Comparison of ENCODE assay signal across 8 cellular contexts in the genomic region with DNA sequence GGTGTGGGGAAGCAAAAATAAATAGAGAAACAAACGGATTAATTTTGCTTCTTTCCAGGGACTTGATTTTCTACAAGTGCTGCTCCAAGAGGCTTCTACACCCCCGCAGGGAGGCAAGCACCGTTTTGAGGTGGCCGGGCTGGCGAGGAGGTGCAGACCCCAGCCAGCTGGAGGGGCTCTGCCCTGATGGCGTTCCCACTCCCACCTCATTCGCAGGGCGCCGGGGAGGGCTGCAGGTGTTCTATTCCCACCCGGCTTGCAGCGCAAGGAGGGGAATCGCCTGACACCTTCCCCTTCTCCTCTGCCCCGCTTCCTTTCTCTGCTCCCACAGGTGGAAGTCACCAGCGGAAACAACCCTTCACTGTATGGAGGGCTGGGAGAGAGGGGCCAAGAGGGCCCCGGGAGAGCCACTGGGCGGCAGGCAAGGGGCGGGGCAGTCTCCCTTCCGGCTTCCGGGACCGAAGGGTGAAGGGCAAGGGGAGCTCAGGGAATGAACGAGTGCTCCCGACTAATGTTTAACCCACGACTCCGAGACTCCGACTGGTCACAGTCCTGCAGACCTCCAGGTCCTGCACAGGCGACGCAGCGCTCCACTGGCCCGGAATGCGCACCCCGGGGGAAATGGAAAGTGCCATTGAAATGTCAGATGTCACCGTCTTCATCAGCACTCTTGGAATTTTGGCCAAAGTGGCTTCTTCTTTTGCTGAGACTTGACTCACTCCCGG. TPM values are rescaled to one million over a fixed set of nuclear protein-coding genes. Genes with fewer than 3 reads are reported as not detected.
DNase-seq lines count a peak whose midpoint lies in the region; ATAC-seq and TF ChIP-seq lines count a peak whose summit lies in the region.

No MANE protein-coding gene starts in this region.

- H3K4me1 ChIP-seq in gastroesophageal sphincter: peaks cover 0 to 35% (median 4%) of the 10 kb centered on the region in 3 donors

- peak overlapping the region; percentile 63 to 67 for H3K4me3 ChIP-seq in gastroesophageal sphincter

- ATAC-seq in HG02759 (IDR thresholded peaks at IDR 0.05; ENCODE audit: unreplicated experiment): peak; percentile 49
- ATAC-seq in activated T-cell treated with anti-CD3 and anti-CD28 coated beads, Interleukin-2, amount 50 U/mL, for 72 hours (replicated peaks in 1 of 2): peak; percentile 70 to 78
- ATAC-seq in gastroesophageal sphincter: peak; percentile 32

- DNase-seq in activated T-cell treated with anti-CD3 and anti-CD28 coated beads for 1 hour (ENCODE audit: low read depth): peak; percentile 13
- no peak for DNase-seq in activated T-cell treated with anti-CD3 and anti-CD28 coated beads for 4 hours
- DNase-seq in NCI-H2171 treated with DMSO at 0.1 percent for 48 hours (lab: John Stamatoyannopoulos, UW): peak; percentile 22
- DNase-seq in activated T-cell treated with anti-CD3 and anti-CD28 coated beads, Interleukin-2, amount 50 U/mL, for 72 hours: peak; percentile 65 to 71
- no peak for DNase-seq in osteocyte (ENCODE audit: extremely low spot score, unreplicated experiment)
- DNase-seq in HPDE6-E6E7 (ENCODE audit: extremely low spot score): no peak

- H3K36me3 ChIP-seq in gastroesophageal sphincter: peaks cover 0 to 7% of the 10 kb centered on the region in 2 donors

- H3K27ac ChIP-seq in gastroesophageal sphincter: peak overlapping the region in 3 of 4 donors; percentile 80 to 86 (median 84)

- H3K36me3 Mint-ChIP-seq in activated T-cell treated with anti-CD3 and anti-CD28 coated beads, Interleukin-2, amount 50 U/mL, for 72 hours (ENCODE audit: insufficient read depth in 2 of 2): no peaks in the 10 kb centered on the region
- H3K36me3 Mint-ChIP-seq in osteocyte (ENCODE audit: unreplicated experiment): peaks cover 2% of the 10 kb centered on the region

- H3K27ac Mint-ChIP-seq in activated T-cell treated with anti-CD3 and anti-CD28 coated beads, Interleukin-2, amount 50 U/mL, for 72 hours: peak overlapping the region; percentile 82
- peak overlapping the region; percentile 87 for H3K27ac Mint-ChIP-seq in osteocyte (ENCODE audit: unreplicated experiment)

- H3K9me3 Mint-ChIP-seq in activated T-cell treated with anti-CD3 and anti-CD28 coated beads, Interleukin-2, amount 50 U/mL, for 72 hours: no peaks in the 10 kb centered on the region
- H3K9me3 Mint-ChIP-seq in osteocyte (ENCODE audit: unreplicated experiment): no peaks in the 10 kb centered on the region

- WGBS in gastroesophageal sphincter (ENCODE audit: low coverage in 1 of 2), 2 donors: 9 to 13% methylated on average over 9 to 18 of the region's 33 CpGs

- no peak for TF ChIP-seq POLR2A in gastroesophageal sphincter (IDR thresholded peaks at IDR 0.05)

- no peaks in the 10 kb centered on the region for H3K9me3 ChIP-seq in gastroesophageal sphincter

- H3K4me3 Mint-ChIP-seq in activated T-cell treated with anti-CD3 and anti-CD28 coated beads, Interleukin-2, amount 50 U/mL, for 72 hours: peak overlapping the region; percentile 92 to 94
- peak overlapping the region; percentile 90 for H3K4me3 Mint-ChIP-seq in osteocyte (ENCODE audit: unreplicated experiment)

- no peak for TF ChIP-seq CTCF in gastroesophageal sphincter (IDR thresholded peaks at IDR 0.05)
- TF ChIP-seq CTCF in osteocyte (IDR thresholded peaks at IDR 0.05): no peak

- no peaks in the 10 kb centered on the region for H3K27me3 ChIP-seq in gastroesophageal sphincter

- H3K4me1 Mint-ChIP-seq in activated T-cell treated with anti-CD3 and anti-CD28 coated beads, Interleukin-2, amount 50 U/mL, for 72 hours (ENCODE audit: low read depth): peaks cover 5% of the 10 kb centered on the region
- H3K4me1 Mint-ChIP-seq in osteocyte (ENCODE audit: unreplicated experiment): peaks cover 44% of the 10 kb centered on the region

- no peak for TF ChIP-seq EP300 in gastroesophageal sphincter (IDR thresholded peaks at IDR 0.05)

- no peaks in the 10 kb centered on the region for H3K27me3 Mint-ChIP-seq in activated T-cell treated with anti-CD3 and anti-CD28 coated beads, Interleukin-2, amount 50 U/mL, for 72 hours (ENCODE audit: low read depth)
- no peaks in the 10 kb centered on the region for H3K27me3 Mint-ChIP-seq in osteocyte (ENCODE audit: unreplicated experiment)

RNA-seq across cellular contexts. Expression of a gene that starts 29.1 kb away (rescaled TPM):
- not detected for total RNA-seq in activated T-cell treated with anti-CD3 and anti-CD28 coated beads, Interleukin-2, amount 50 U/mL, for 72 hours
- total RNA-seq in gastroesophageal sphincter (not detected), osteocyte (not detected in 2 replicates)

RNA-seq across cellular contexts. Expression of a gene that starts 45.2 kb away (rescaled TPM):
- not detected for total RNA-seq in activated T-cell treated with anti-CD3 and anti-CD28 coated beads, Interleukin-2, amount 50 U/mL, for 72 hours
- total RNA-seq in gastroesophageal sphincter: not detected
- total RNA-seq in osteocyte: not detected in 2 replicates

Comparison
In these comparisons a context has a peak if more than half of its experiments do, and no peak if none do; other contexts are left out.
1. DNase-seq: peak in activated T-cell treated with anti-CD3 and anti-CD28 coated beads for 1 hour (single experiment), NCI-H2171 treated with DMSO at 0.1 percent for 48 hours (single experiment) and activated T-cell treated with anti-CD3 and anti-CD28 coated beads, Interleukin-2, amount 50 U/mL, for 72 hours (2 of 2); none in activated T-cell treated with anti-CD3 and anti-CD28 coated beads for 4 hours (single experiment), osteocyte (single experiment) and HPDE6-E6E7 (single experiment).
2. Peak in every context shown above with its lines, with median percentiles within 50 percentile points of each other: ATAC-seq.